ENCODE assay signal across 8 cellular contexts in the genomic region with DNA sequence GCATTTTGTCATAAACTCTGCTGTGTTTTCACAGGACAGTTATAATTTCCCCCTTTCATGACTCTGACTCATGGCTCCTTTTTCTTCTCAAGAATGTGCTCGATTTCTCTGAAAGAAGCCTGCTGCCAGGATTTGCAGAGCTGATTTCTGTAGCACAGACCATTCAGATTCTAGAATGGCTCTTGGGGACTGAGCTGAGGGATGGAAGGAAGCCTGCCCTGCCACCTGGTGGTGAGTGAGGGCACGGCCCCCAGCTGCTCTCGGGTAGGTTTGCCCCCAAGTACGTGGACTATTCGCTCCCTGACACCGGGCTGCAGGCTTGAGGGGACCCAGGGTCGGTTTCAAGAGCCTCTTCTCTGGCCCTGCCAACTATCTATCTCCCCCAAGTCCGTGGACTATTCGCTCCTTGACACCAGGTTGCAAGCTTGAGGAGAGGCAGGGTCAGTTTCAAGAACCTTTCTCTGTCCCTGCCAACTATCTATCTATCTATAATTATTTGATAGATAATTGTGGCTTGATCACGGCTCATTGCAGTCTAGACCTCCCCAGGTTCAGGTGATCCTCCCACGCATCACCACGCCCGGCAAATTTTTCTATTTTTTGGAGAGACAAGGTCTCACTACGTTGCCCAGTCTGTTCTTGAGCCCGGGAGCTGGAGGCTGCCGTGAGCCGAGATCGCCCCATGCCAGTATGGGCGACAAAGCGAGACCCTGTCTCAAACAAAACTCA. TPM values are rescaled to one million over a fixed set of nuclear protein-coding genes. Genes with fewer than 3 reads are reported as not detected.
DNase-seq lines count a peak whose midpoint lies in the region; ATAC-seq lines count a peak whose summit lies in the region.

No MANE protein-coding gene starts in this region.

- DNase-seq in NCI-H1436 treated with DMSO at 0.1 percent for 48 hours (lab: John Stamatoyannopoulos, UW), result peak; percentile 17
- DNase-seq in T-cell, result peak; percentile 30 to 77 (median 62)
- DNase-seq in amniotic epithelial cell (ENCODE audit: low read depth), result peak; percentile 74
- DNase-seq in left ventricle myocardium superior, result peak; percentile 78
- peak; percentile 78 for DNase-seq in sciatic nerve (ENCODE audit: low spot score)
- no peak for DNase-seq in NCI-H1048 (lab: John Stamatoyannopoulos, UW)

- ATAC-seq in GM18498 (IDR thresholded peaks at IDR 0.05; ENCODE audit: unreplicated experiment) (peak; percentile 72), HG02852 (IDR thresholded peaks at IDR 0.05; ENCODE audit: unreplicated experiment) (peak; percentile 62), T-cell (replicated peaks in 1 of 4) (peak; percentile 62 to 73 (median 66)), left ventricle myocardium superior (peak; percentile 69), sciatic nerve (peak; percentile 77)

- CTCF ChIA-PET in T-cell (lab: Charles Lee), result interaction anchor here (0.6 to 2.6 kb wide), 19 partner anchors 11 to 221 kb away, joined by 3 to 35 read pairs (median 7); a partner anchor contains a TSS

- peak overlapping the region in 1 of 2 donors; percentile 69 for H3K27ac Mint-ChIP-seq in T-cell

- no peaks in the 10 kb centered on the region for H3K9me3 Mint-ChIP-seq in T-cell

- peaks cover 36 to 41% (median 38%) of the 10 kb centered on the region in 3 donors for H3K4me1 Mint-ChIP-seq in T-cell

- H3K27me3 Mint-ChIP-seq in T-cell, result peaks cover 7 to 13% of the 10 kb centered on the region in 2 donors

- peak overlapping the region; percentile 49 to 79 (median 53) for H3K4me3 Mint-ChIP-seq in T-cell

- intact Hi-C loops in left ventricle myocardium superior (cut with micrococcal nuclease), result no loop called here
- intact Hi-C loops in sciatic nerve (cut with DNase I), result no loop called here

- no peaks in the 10 kb centered on the region for H3K36me3 Mint-ChIP-seq in T-cell

- POLR2A ChIA-PET in T-cell (lab: Charles Lee), result interaction anchor here in 1 of 2 donors (0.5 kb wide), 1 partner anchor 99 kb away, joined by 4 read pairs; no protein-coding TSS in a partner anchor

RNA-seq across cellular contexts. Expression of a gene that starts 1.4 kb away (rescaled TPM):
- total RNA-seq in T-cell (10 to 100 TPM; 38.2 to 56.9 (median 44.5) TPM), left ventricle myocardium superior (15.4 TPM), sciatic nerve (22.7 TPM)

RNA-seq across cellular contexts. Expression of a gene that starts 10.2 kb away (rescaled TPM):
- total RNA-seq in T-cell (not detected), left ventricle myocardium superior (not detected), sciatic nerve (not detected)

RNA-seq across cellular contexts. Expression of a gene that starts 20.4 kb away (rescaled TPM):
- 1 to 10 TPM; 6.1 to 9.9 (median 6.4) TPM for total RNA-seq in T-cell
- total RNA-seq in left ventricle myocardium superior, result 97.7 TPM
- total RNA-seq in sciatic nerve, result 15.2 TPM

RNA-seq across cellular contexts. Expression of a gene that starts 21.5 kb away (rescaled TPM):
- 100 to 1,000 TPM; 120 to 210 (median 193) TPM for total RNA-seq in T-cell
- 216 TPM for total RNA-seq in left ventricle myocardium superior
- 194 TPM for total RNA-seq in sciatic nerve
